8 cellular contexts compared by ENCODE assay signal in genomic region chr2:98607741-98608117, GRCh38. TPM values are rescaled to one million over a fixed set of nuclear protein-coding genes. Genes with fewer than 3 reads are reported as not detected.
DNase-seq lines count a peak whose midpoint lies in the region; ATAC-seq and TF ChIP-seq lines count a peak whose summit lies in the region.

No MANE protein-coding gene starts in this region.

- no peak for ATAC-seq in activated T-cell treated with anti-CD3 and anti-CD28 coated beads, Interleukin-2, amount 50 U/mL, for 72 hours (replicated peaks in 1 of 2)
- no peak for ATAC-seq in activated naive CD8-positive, alpha-beta T cell treated with anti-CD3 and anti-CD28 coated beads, Interleukin-2, amount 10 ng/mL, durations not matched to agents 7 days and 5 days (ENCODE audit: low read depth)
- no peak for ATAC-seq in HG02840 (IDR thresholded peaks at IDR 0.05; ENCODE audit: low FRiP score, unreplicated experiment)

- H3K36me3 ChIP-seq in iPS-15b (ENCODE audit: control insufficient read depth, insufficient read depth, low read length) (no peaks in the 10 kb centered on the region), spleen (peaks cover 0 to 55% (median 27%) of the 10 kb centered on the region in 6 donors)

- no peaks in the 10 kb centered on the region for H3K27me3 Mint-ChIP-seq in activated T-cell treated with anti-CD3 and anti-CD28 coated beads, Interleukin-2, amount 50 U/mL, for 72 hours (ENCODE audit: low read depth)
- H3K27me3 Mint-ChIP-seq in activated naive CD8-positive, alpha-beta T cell treated with anti-CD3 and anti-CD28 coated beads, Interleukin-2, amount 10 ng/mL, durations not matched to agents 7 days and 5 days, result no peaks in the 10 kb centered on the region

- H3K9me3 ChIP-seq in iPS-15b (ENCODE audit: control insufficient read depth, insufficient read depth, low read length) (no peaks in the 10 kb centered on the region), spleen (no peaks in the 10 kb centered on the region)

- TF ChIP-seq POLR2A in spleen (IDR thresholded peaks at IDR 0.05), result no peak

- DNase-seq in activated T-cell treated with anti-CD3 and anti-CD28 coated beads, Interleukin-2, amount 50 U/mL, for 72 hours, result no peak
- no peak for DNase-seq in activated T-cell treated with anti-CD3 and anti-CD28 coated beads, Interleukin-2, amount 50 U/mL, for 1 hour
- no peak for DNase-seq in activated naive CD8-positive, alpha-beta T cell treated with anti-CD3 and anti-CD28 coated beads, Interleukin-2, amount 10 ng/mL, durations not matched to agents 7 days and 5 days
- DNase-seq in spleen (no peak), HEK293T (ENCODE audit: extremely low spot score) (no peak), NCI-H226 (no peak)

- peaks cover 63% of the 10 kb centered on the region for H3K4me1 Mint-ChIP-seq in activated T-cell treated with anti-CD3 and anti-CD28 coated beads, Interleukin-2, amount 50 U/mL, for 72 hours (ENCODE audit: low read depth)
- peaks cover 48% of the 10 kb centered on the region for H3K4me1 Mint-ChIP-seq in activated naive CD8-positive, alpha-beta T cell treated with anti-CD3 and anti-CD28 coated beads, Interleukin-2, amount 10 ng/mL, durations not matched to agents 7 days and 5 days

- POLR2A ChIA-PET in activated naive CD8-positive, alpha-beta T cell treated with anti-CD3 and anti-CD28 coated beads, Interleukin-2, amount 10 ng/mL, durations not matched to agents 7 days and 5 days (lab: Charles Lee), result interaction anchor here (1.0 to 1.9 kb wide), 2 partner anchors 123 to 547 kb away, joined by 3 to 6 read pairs; partner anchors contain the start of genes LIPT1, MGAT4A and TSGA10
- POLR2A ChIA-PET in HEK293T (lab: Yijun Ruan, JAX), result no interaction called here

- H3K36me3 Mint-ChIP-seq in activated T-cell treated with anti-CD3 and anti-CD28 coated beads, Interleukin-2, amount 50 U/mL, for 72 hours (ENCODE audit: insufficient read depth in 2 of 2), result peaks cover 8 to 15% of the 10 kb centered on the region in 2 donors
- H3K36me3 Mint-ChIP-seq in activated naive CD8-positive, alpha-beta T cell treated with anti-CD3 and anti-CD28 coated beads, Interleukin-2, amount 10 ng/mL, durations not matched to agents 7 days and 5 days, result peaks cover 14% of the 10 kb centered on the region

- H3K27ac ChIP-seq in spleen, result peak overlapping the region; percentile 94 to 98 (median 96)

- 1 to 7% (median 5%) methylated on average over 7 of the region's 7 CpGs for WGBS in spleen, 5 donors

- CTCF ChIA-PET in HEK293T (lab: Yijun Ruan, JAX), result interaction anchor here (0.5 kb wide), 1 partner anchor 38 kb away, joined by 3 read pairs; no protein-coding TSS in a partner anchor

- no peaks in the 10 kb centered on the region for H3K9me3 Mint-ChIP-seq in activated T-cell treated with anti-CD3 and anti-CD28 coated beads, Interleukin-2, amount 50 U/mL, for 72 hours
- no peaks in the 10 kb centered on the region for H3K9me3 Mint-ChIP-seq in activated naive CD8-positive, alpha-beta T cell treated with anti-CD3 and anti-CD28 coated beads, Interleukin-2, amount 10 ng/mL, durations not matched to agents 7 days and 5 days

- TF ChIP-seq CTCF in spleen (IDR thresholded peaks at IDR 0.05 in 8 of 11, conservative IDR thresholded peaks at IDR 0.05 in 3 of 11), result no peak

- intact Hi-C loops in spleen (cut with DNase I; ENCODE audit: low total_unique reads), result no loop called here

- H3K9ac ChIP-seq in iPS-15b (ENCODE audit: low read depth, low read length), result peak overlapping the region; percentile 93

- no peaks in the 10 kb centered on the region for H3K4me1 ChIP-seq in iPS-15b (ENCODE audit: control insufficient read depth, insufficient read depth, low read length)
- H3K4me1 ChIP-seq in spleen, result peaks cover 34 to 78% (median 63%) of the 10 kb centered on the region in 6 donors

- H3K4me3 ChIP-seq in iPS-15b (ENCODE audit: low read depth, low read length) (peak overlapping the region; percentile 71), spleen (peak overlapping the region; percentile 56 to 99 (median 92))

- H3K4me3 Mint-ChIP-seq in activated T-cell treated with anti-CD3 and anti-CD28 coated beads, Interleukin-2, amount 50 U/mL, for 72 hours, result peak overlapping the region; percentile 88 to 96
- peak overlapping the region; percentile 82 for H3K4me3 Mint-ChIP-seq in activated naive CD8-positive, alpha-beta T cell treated with anti-CD3 and anti-CD28 coated beads, Interleukin-2, amount 10 ng/mL, durations not matched to agents 7 days and 5 days

- H3K27me3 ChIP-seq in iPS-15b (ENCODE audit: control insufficient read depth, insufficient read depth, low read length) (no peaks in the 10 kb centered on the region), spleen (replicated peaks in 1 of 7) (no peaks in the 10 kb centered on the region)

- H3K27ac Mint-ChIP-seq in activated T-cell treated with anti-CD3 and anti-CD28 coated beads, Interleukin-2, amount 50 U/mL, for 72 hours, result peak overlapping the region; percentile 86
- H3K27ac Mint-ChIP-seq in activated naive CD8-positive, alpha-beta T cell treated with anti-CD3 and anti-CD28 coated beads, Interleukin-2, amount 10 ng/mL, durations not matched to agents 7 days and 5 days, result peak overlapping the region; percentile 95

TF ChIP-seq in HEK293T, 16 proteins besides CTCF, POLR2A, EP300 and RAD21:
- no peak for TF ChIP-seq ARNT (IDR thresholded peaks at IDR 0.05)
- TF ChIP-seq HDGF (IDR thresholded peaks at IDR 0.05; ENCODE audit: borderline replicate concordance), result no peak
- no peak for TF ChIP-seq ZNF384 (IDR thresholded peaks at IDR 0.05)
- TF ChIP-seq CTBP1 (IDR thresholded peaks at IDR 0.05; ENCODE audit: borderline replicate concordance), result no peak
- no peak for TF ChIP-seq FOXM1 (IDR thresholded peaks at IDR 0.05; ENCODE audit: borderline replicate concordance)
- no peak for TF ChIP-seq FOXK2 (IDR thresholded peaks at IDR 0.05)
- no peak for TF ChIP-seq BHLHE40 (IDR thresholded peaks at IDR 0.05; ENCODE audit: borderline replicate concordance)
- TF ChIP-seq ELF4 (IDR thresholded peaks at IDR 0.05), result no peak
- no peak for TF ChIP-seq TARDBP (IDR thresholded peaks at IDR 0.05)
- no peak for TF ChIP-seq FOXA1 (IDR thresholded peaks at IDR 0.05)
- no peak for TF ChIP-seq L3MBTL2 (conservative IDR thresholded peaks at IDR 0.05)

RNA-seq across cellular contexts. Expression of gene COA5, which starts 0.6 kb away (rescaled TPM):
- total RNA-seq in activated T-cell treated with anti-CD3 and anti-CD28 coated beads, Interleukin-2, amount 50 U/mL, for 72 hours, result 10 to 100 TPM; 29.4 to 32.2 TPM
- 10 to 100 TPM; 36.2 to 36.7 TPM for total RNA-seq in activated naive CD8-positive, alpha-beta T cell treated with anti-CD3 and anti-CD28 coated beads, Interleukin-2, amount 10 ng/mL, durations not matched to agents 7 days and 5 days
- total RNA-seq in spleen, result 10 to 100 TPM; 24.4 to 46.7 (median 33.8) TPM
- 10 to 100 TPM; 48.9 to 69.7 (median 54.9) TPM for polyA plus RNA-seq in spleen

RNA-seq across cellular contexts. Expression of gene UNC50, which starts 0.7 kb away (rescaled TPM):
- 10 to 100 TPM; 35.2 to 40.6 TPM for total RNA-seq in activated T-cell treated with anti-CD3 and anti-CD28 coated beads, Interleukin-2, amount 50 U/mL, for 72 hours
- 10 to 100 TPM; 31.3 to 34.9 TPM for total RNA-seq in activated naive CD8-positive, alpha-beta T cell treated with anti-CD3 and anti-CD28 coated beads, Interleukin-2, amount 10 ng/mL, durations not matched to agents 7 days and 5 days
- total RNA-seq in spleen, result 10 to 100 TPM; 32.1 to 56.5 (median 43.9) TPM
- polyA plus RNA-seq in spleen, result 10 to 100 TPM; 36.1 to 52.1 (median 38.9) TPM
